In genomic region chrX:134990475-134991473, GRCh38 we compare ENCODE assay signal across 8 cellular contexts. TPM values are rescaled to one million over a fixed set of nuclear protein-coding genes. Genes with fewer than 3 reads are reported as not detected.
DNase-seq lines count a peak whose midpoint lies in the region; ATAC-seq, FAIRE-seq and TF ChIP-seq lines count a peak whose summit lies in the region.

SMIM10 (plus strand) TSS chrX:134990991; CDS start chrX:134991096, 105 bp downstream.

- TF ChIP-seq CTCF in ovary (IDR thresholded peaks at IDR 0.05) (no peak), D721Med (IDR thresholded peaks at IDR 0.05; ENCODE audit: insufficient read depth, missing control alignments) (no peak)

- peaks cover 16% of the 10 kb centered on the region for H3K4me1 Mint-ChIP-seq in activated naive CD4-positive, alpha-beta T cell treated with anti-CD3 and anti-CD28 coated beads, Interleukin-2, amount 50 U/mL, for 24 hours

- ATAC-seq in GM21360 (IDR thresholded peaks at IDR 0.05; ENCODE audit: unreplicated experiment) (peak; percentile 49), Right ventricle myocardium superior (ENCODE audit: poor library complexity) (peak; percentile 100)

- no peak within 1 kb of the TSS for H3K27ac Mint-ChIP-seq in activated naive CD4-positive, alpha-beta T cell treated with anti-CD3 and anti-CD28 coated beads, Interleukin-2, amount 50 U/mL, for 24 hours

- H3K36me3 ChIP-seq in BLaER1, result no peaks in the 10 kb centered on the region
- H3K36me3 ChIP-seq in ovary, result no peaks in the 10 kb centered on the region

- H3K4me1 ChIP-seq in BLaER1 (peaks cover 11% of the 10 kb centered on the region; the same call in 1 of the 2 replicates), ovary (ENCODE audit: insufficient read depth) (no peaks in the 10 kb centered on the region)

- H4K20me1 ChIP-seq in BLaER1, result peaks cover 5% of the 10 kb centered on the region; the same call in 1 of the 2 replicates

- DNase-seq in NCI-H69 (lab: John Stamatoyannopoulos, UW) (peak; percentile 81), Right ventricle myocardium superior (peak; percentile 89), ovary (peak; percentile 81 to 91 (median 89)), NCI-H345 (lab: John Stamatoyannopoulos, UW) (no peak), D721Med (ENCODE audit: insufficient read length, low spot score) (no peak)

- H3K4me3 Mint-ChIP-seq in activated naive CD4-positive, alpha-beta T cell treated with anti-CD3 and anti-CD28 coated beads, Interleukin-2, amount 50 U/mL, for 24 hours, result peak within 1 kb of the TSS; percentile 83

- H3K36me3 Mint-ChIP-seq in activated naive CD4-positive, alpha-beta T cell treated with anti-CD3 and anti-CD28 coated beads, Interleukin-2, amount 50 U/mL, for 24 hours, result peaks cover 2% of the 10 kb centered on the region

- intact Hi-C loops in Right ventricle myocardium superior (cut with DNase I), result no loop called here
- intact Hi-C loops in ovary (cut with DNase I), result no loop called here

- H3K4me2 ChIP-seq in BLaER1, result peak within 1 kb of the TSS; percentile 75

- H3K27me3 ChIP-seq in BLaER1, result peaks cover 62% of the 10 kb centered on the region
- no peaks in the 10 kb centered on the region for H3K27me3 ChIP-seq in ovary

- no peak for FAIRE-seq in D721Med (lab: Jason Lieb, UNC)

- WGBS in ovary, 3 donors, result 31 to 39% (median 36%) methylated on average over 49 of the region's 49 CpGs

- TF ChIP-seq EP300 in ovary (IDR thresholded peaks at IDR 0.05), result no peak

- H3K27ac ChIP-seq in BLaER1 (no peak within 1 kb of the TSS), ovary (peak within 1 kb of the TSS; percentile 24 to 44)

- H3K27me3 Mint-ChIP-seq in activated naive CD4-positive, alpha-beta T cell treated with anti-CD3 and anti-CD28 coated beads, Interleukin-2, amount 50 U/mL, for 24 hours, result peaks cover 15% of the 10 kb centered on the region

- H3K9me3 ChIP-seq in BLaER1, result no peaks in the 10 kb centered on the region
- no peaks in the 10 kb centered on the region for H3K9me3 ChIP-seq in ovary

- no peaks in the 10 kb centered on the region for H3K9me3 Mint-ChIP-seq in activated naive CD4-positive, alpha-beta T cell treated with anti-CD3 and anti-CD28 coated beads, Interleukin-2, amount 50 U/mL, for 24 hours

- H3K4me3 ChIP-seq in BLaER1 (peak within 1 kb of the TSS; percentile 62), ovary (peak within 1 kb of the TSS; percentile 47)

- TF ChIP-seq POLR2A in ovary (IDR thresholded peaks at IDR 0.05), result no peak

- no peak within 1 kb of the TSS for H3K9ac ChIP-seq in BLaER1

RNA-seq across cellular contexts. Expression of gene SMIM10, which starts in this region (rescaled TPM):
- 4.6 TPM for total RNA-seq in Right ventricle myocardium superior
- 10 to 100 TPM in 2 of 7 donors, 1 to 10 TPM in 5; 2.7 to 14.2 (median 8.8) TPM for total RNA-seq in ovary
- polyA plus RNA-seq in ovary, result 10 to 100 TPM; 11.1 to 17.9 TPM

Comparison
In these comparisons a context has a peak if more than half of its experiments do, and no peak if none do; other contexts are left out.
1. DNase-seq: peak in NCI-H69 (single experiment), Right ventricle myocardium superior (single experiment) and ovary (5 of 5); none in NCI-H345 (single experiment) and D721Med (single experiment).